ENCODE assay signal across 12 cellular contexts in genomic region chr9:125785187-125785840, GRCh38. TPM values are rescaled to one million over a fixed set of nuclear protein-coding genes. Genes with fewer than 3 reads are reported as not detected.
DNase-seq lines count a peak whose midpoint lies in the region; ATAC-seq and TF ChIP-seq lines count a peak whose summit lies in the region.
"Had no signal": no experiment of that assay in that cellular context is flagged by ENCODE, and none has a peak within 500 bp of the region (broad histone marks: within the 10 kb centered on the region; RNA-seq: fewer than 3 reads in every experiment).

No MANE protein-coding gene starts in this region.

- peak overlapping the region; percentile 60 for H3K27ac ChIP-seq in cardiac muscle cell
- H3K27ac ChIP-seq in neutrophil, result peak overlapping the region; percentile 11
- H3K27ac ChIP-seq in vagina, result peak overlapping the region; percentile 6

- peaks cover 17% of the 10 kb centered on the region for H3K4me1 ChIP-seq in cardiac muscle cell (ENCODE audit: low read depth)
- peaks cover 18% of the 10 kb centered on the region for H3K4me1 ChIP-seq in adipocyte (ENCODE audit: control insufficient read depth, insufficient read depth, low read length)
- peaks cover 7 to 9% of the 10 kb centered on the region in 2 experiments for H3K4me1 ChIP-seq in neutrophil (ENCODE audit: control insufficient read depth in 1 of 2, insufficient read depth in 1 of 2, low read depth in 1 of 2, low read length in 1 of 2)
- peaks cover 20% of the 10 kb centered on the region for H3K4me1 ChIP-seq in vagina

- intact Hi-C loops in cardiac septum (cut with DNase I), result no loop called here
- intact Hi-C loops in vagina (cut with DNase I), result no loop called here

- no peak for TF ChIP-seq POLR2A in vagina (IDR thresholded peaks at IDR 0.05)

- H3K36me3 ChIP-seq in cardiac muscle cell (no peaks in the 10 kb centered on the region), adipocyte (ENCODE audit: control insufficient read depth, insufficient read depth, low read length, severe bottlenecking) (no peaks in the 10 kb centered on the region), neutrophil (no peaks in the 10 kb centered on the region), vagina (peaks cover 0 to under 1% of the 10 kb centered on the region in 2 donors)
- H3K36me3 ChIP-seq: MG63 had no signal

- no peak for DNase-seq in cardiac muscle cell (ENCODE audit: low read depth in 1 of 2, low spot score in 1 of 2)
- DNase-seq in cardiac septum (ENCODE audit: low spot score), result no peak
- DNase-seq in adipocyte (ENCODE audit: low read depth), result no peak
- no peak for DNase-seq in vagina (ENCODE audit: extremely low spot score in 2 of 2)
- DNase-seq in kidney glomerular epithelial cell (lab: John Stamatoyannopoulos, UW), result no peak
- no peak for DNase-seq in AML-193 (lab: John Stamatoyannopoulos, UW)
- DNase-seq: activated gamma-delta T cell, MG63, NCI-H82, occipital lobe had no signal

- no peaks in the 10 kb centered on the region for H3K9me3 ChIP-seq in cardiac muscle cell (ENCODE audit: low read depth)
- H3K9me3 ChIP-seq in adipocyte (ENCODE audit: control insufficient read depth, low read length), result peaks cover 6% of the 10 kb centered on the region
- no peaks in the 10 kb centered on the region for H3K9me3 ChIP-seq in neutrophil
- H3K9me3 ChIP-seq in vagina, result no peaks in the 10 kb centered on the region

- peak overlapping the region; percentile 46 for H3K9ac ChIP-seq in adipocyte (ENCODE audit: low read length)

- ATAC-seq in HG02870 (IDR thresholded peaks at IDR 0.05; ENCODE audit: unreplicated experiment), result no peak

- TF ChIP-seq CTCF in cardiac muscle cell (IDR thresholded peaks at IDR 0.05; ENCODE audit: low read depth, low read length) (no peak), neutrophil (IDR thresholded peaks at IDR 0.05) (no peak), vagina (IDR thresholded peaks at IDR 0.05) (no peak)

- H3K27me3 ChIP-seq in cardiac muscle cell, result no peaks in the 10 kb centered on the region
- no peaks in the 10 kb centered on the region for H3K27me3 ChIP-seq in adipocyte (replicated peaks; ENCODE audit: control insufficient read depth, insufficient read depth, low read length)
- H3K27me3 ChIP-seq in neutrophil, result no peaks in the 10 kb centered on the region
- H3K27me3 ChIP-seq in vagina, result no peaks in the 10 kb centered on the region
- H3K27me3 ChIP-seq: MG63 had no signal

- H3K4me3 ChIP-seq in cardiac muscle cell (no peak overlapping the region), adipocyte (ENCODE audit: low read length) (peak overlapping the region; percentile 60), neutrophil (ENCODE audit: low read depth in 1 of 2, low read length in 1 of 2) (no peak overlapping the region), vagina (no peak overlapping the region)
- H3K4me3 ChIP-seq: MG63 had no signal

RNA-seq across cellular contexts. Expression of gene PBX3, which starts 38.1 kb away (rescaled TPM):
- total RNA-seq in cardiac muscle cell, result 134 and 293 TPM in 2 replicates
- 133 and 159 TPM in 2 replicates for polyA plus RNA-seq in cardiac muscle cell
- 56.2 TPM for total RNA-seq in cardiac septum
- total RNA-seq in vagina, result 82.3 TPM

Comparison
In these comparisons a context has a peak if more than half of its experiments do, and no peak if none do; other contexts are left out.
1. H3K27ac ChIP-seq: peak in every context shown above with its lines; median percentile 60 in cardiac muscle cell; 11 in neutrophil; 6 in vagina.